Comparison of ENCODE assay signal across 1 cellular context in genomic region chr4:52983563-52984303, GRCh38.
TF ChIP-seq lines count a peak whose summit lies in the region.

No MANE protein-coding gene starts in this region.

TF ChIP-seq in HepG2, 621 proteins besides CTCF, POLR2A, EP300 and RAD21 (continued from another document):
- TF ChIP-seq ZBTB26 (CRISPR knock-in tag; IDR thresholded peaks at IDR 0.05; ENCODE audit: borderline replicate concordance) (no peak), ZNF142 (CRISPR knock-in tag; IDR thresholded peaks at IDR 0.05) (no peak), ATF2 (CRISPR knock-in tag; IDR thresholded peaks at IDR 0.05) (no peak), ZNF136 (CRISPR knock-in tag; IDR thresholded peaks at IDR 0.05; ENCODE audit: low read depth) (no peak), ZSCAN20 (CRISPR knock-in tag; IDR thresholded peaks at IDR 0.05; ENCODE audit: borderline replicate concordance) (no peak), ZNF841 (CRISPR knock-in tag; IDR thresholded peaks at IDR 0.05; ENCODE audit: borderline replicate concordance) (no peak), CBX2 (IDR thresholded peaks at IDR 0.05; ENCODE audit: low read depth, low read length) (no peak), CBX2 (CRISPR knock-in tag; IDR thresholded peaks at IDR 0.05; ENCODE audit: low read depth) (no peak), TEAD3 (CRISPR knock-in tag; optimal IDR thresholded peaks at IDR 0.05; ENCODE audit: borderline replicate concordance) (peak; percentile 38), ZBTB20 (CRISPR knock-in tag; IDR thresholded peaks at IDR 0.05; ENCODE audit: borderline replicate concordance, low read depth) (no peak), CSRNP2 (CRISPR knock-in tag; conservative IDR thresholded peaks at IDR 0.05; ENCODE audit: low read depth) (no peak), ATF7-NPFF (CRISPR knock-in tag; IDR thresholded peaks at IDR 0.05; ENCODE audit: low read depth) (no peak), SMAD9 (CRISPR knock-in tag; IDR thresholded peaks at IDR 0.05) (no peak), ZNF720 (CRISPR knock-in tag; IDR thresholded peaks at IDR 0.05) (no peak), PAF1 (CRISPR knock-in tag; IDR thresholded peaks at IDR 0.05) (no peak), ZNF891 (CRISPR knock-in tag; IDR thresholded peaks at IDR 0.05) (no peak), ZHX2 (IDR thresholded peaks at IDR 0.05; ENCODE audit: low read depth) (no peak), ZHX2 (CRISPR knock-in tag; IDR thresholded peaks at IDR 0.05; ENCODE audit: borderline replicate concordance) (no peak)
